ENCODE assay signal across 12 cellular contexts in the genomic region with DNA sequence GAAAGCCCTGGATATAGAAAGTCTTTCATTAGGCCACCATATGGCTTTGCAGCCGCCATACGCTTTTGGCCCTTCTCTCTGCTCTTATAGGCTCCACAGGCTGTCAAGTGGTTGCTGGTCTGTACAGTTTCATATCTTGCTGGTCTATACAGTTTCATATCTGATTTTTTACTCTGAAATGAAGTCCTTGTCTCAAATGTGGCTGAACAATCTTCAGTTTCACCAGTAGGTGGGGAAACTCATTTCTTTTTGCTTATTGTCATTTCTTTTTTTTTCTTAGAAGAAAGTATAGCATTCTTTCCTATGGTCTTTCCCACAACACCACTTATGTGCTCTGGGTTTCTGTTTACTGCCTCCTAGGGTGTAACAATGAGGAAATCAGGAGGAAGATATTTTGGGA.
DNase-seq lines count a peak whose midpoint lies in the region; ATAC-seq and TF ChIP-seq lines count a peak whose summit lies in the region.
"Had no signal": no experiment of that assay in that cellular context is flagged by ENCODE, and none has a peak within 500 bp of the region (broad histone marks: within the 10 kb centered on the region; RNA-seq: fewer than 3 reads in every experiment).

No MANE protein-coding gene starts in this region.

- ATAC-seq in GM21529 (IDR thresholded peaks at IDR 0.05; ENCODE audit: unreplicated experiment) (peak; percentile 74), gastroesophageal sphincter (no peak), Right ventricle myocardium superior (ENCODE audit: poor library complexity) (no peak)
- ATAC-seq: activated CD8-positive, alpha-beta memory T cell treated with anti-CD3 and anti-CD28 coated beads, Interleukin-2, amount 10 ng/mL, durations not matched to agents 7 days and 5 days had no signal

- no peak for TF ChIP-seq POLR2A in gastroesophageal sphincter (IDR thresholded peaks at IDR 0.05)

- TF ChIP-seq CTCF in chondrocyte (IDR thresholded peaks at IDR 0.05) (peak; percentile 76), gastroesophageal sphincter (IDR thresholded peaks at IDR 0.05) (no peak), right atrium auricular region (IDR thresholded peaks at IDR 0.05) (no peak)

- no peaks in the 10 kb centered on the region for H3K9me3 Mint-ChIP-seq in chondrocyte (ENCODE audit: low read depth)

- no peaks in the 10 kb centered on the region for H3K36me3 ChIP-seq in gastroesophageal sphincter
- H3K36me3 ChIP-seq in right atrium auricular region: no peaks in the 10 kb centered on the region

- no peaks in the 10 kb centered on the region for H3K4me1 Mint-ChIP-seq in chondrocyte (ENCODE audit: low read depth)
- H3K4me1 Mint-ChIP-seq: activated CD8-positive, alpha-beta memory T cell treated with anti-CD3 and anti-CD28 coated beads, Interleukin-2, amount 10 ng/mL, durations not matched to agents 7 days and 5 days had no signal

- WGBS in gastroesophageal sphincter (ENCODE audit: low coverage in 1 of 2), 2 donors: 54 to 89% methylated on average over 2 of the region's 2 CpGs

- DNase-seq in AML-193 (lab: John Stamatoyannopoulos, UW) (peak; percentile 9 to 16), M059J (ENCODE audit: low read depth) (peak; percentile 2), chondrocyte (ENCODE audit: low spot score) (no peak), cortex of kidney (lab: John Stamatoyannopoulos, UW) (no peak), right atrium auricular region (ENCODE audit: low spot score) (no peak), Right ventricle myocardium superior (no peak)
- DNase-seq: activated CD8-positive, alpha-beta memory T cell treated with anti-CD3 and anti-CD28 coated beads, Interleukin-2, amount 10 ng/mL, durations not matched to agents 7 days and 5 days; COR-L47 had no signal

- no peak overlapping the region for H3K4me3 ChIP-seq in gastroesophageal sphincter
- H3K4me3 ChIP-seq in right atrium auricular region: no peak overlapping the region
- H3K4me3 ChIP-seq: coronary artery had no signal

- H3K36me3 Mint-ChIP-seq in chondrocyte (ENCODE audit: low read depth): no peaks in the 10 kb centered on the region
- H3K36me3 Mint-ChIP-seq: activated CD8-positive, alpha-beta memory T cell treated with anti-CD3 and anti-CD28 coated beads, Interleukin-2, amount 10 ng/mL, durations not matched to agents 7 days and 5 days had no signal

- no peak overlapping the region for H3K27ac Mint-ChIP-seq in chondrocyte (ENCODE audit: unreplicated experiment)
- H3K27ac Mint-ChIP-seq: activated CD8-positive, alpha-beta memory T cell treated with anti-CD3 and anti-CD28 coated beads, Interleukin-2, amount 10 ng/mL, durations not matched to agents 7 days and 5 days had no signal

- no peaks in the 10 kb centered on the region for H3K9me3 ChIP-seq in gastroesophageal sphincter
- no peaks in the 10 kb centered on the region for H3K9me3 ChIP-seq in right atrium auricular region

- H3K4me1 ChIP-seq in gastroesophageal sphincter (no peaks in the 10 kb centered on the region), right atrium auricular region (no peaks in the 10 kb centered on the region)

- H3K27ac ChIP-seq in gastroesophageal sphincter (no peak overlapping the region), right atrium auricular region (no peak overlapping the region)
- H3K27ac ChIP-seq: coronary artery, RWPE1 had no signal

- TF ChIP-seq EP300 in gastroesophageal sphincter (IDR thresholded peaks at IDR 0.05): no peak

- H3K4me3 Mint-ChIP-seq in chondrocyte (ENCODE audit: unreplicated experiment): no peak overlapping the region
- H3K4me3 Mint-ChIP-seq: activated CD8-positive, alpha-beta memory T cell treated with anti-CD3 and anti-CD28 coated beads, Interleukin-2, amount 10 ng/mL, durations not matched to agents 7 days and 5 days had no signal

- H3K27me3 ChIP-seq in gastroesophageal sphincter (no peaks in the 10 kb centered on the region), right atrium auricular region (no peaks in the 10 kb centered on the region)

- intact Hi-C loops in Right ventricle myocardium superior (cut with DNase I): no loop called here

- peaks cover 21% of the 10 kb centered on the region for H3K27me3 Mint-ChIP-seq in chondrocyte (ENCODE audit: low read depth)
- H3K27me3 Mint-ChIP-seq: activated CD8-positive, alpha-beta memory T cell treated with anti-CD3 and anti-CD28 coated beads, Interleukin-2, amount 10 ng/mL, durations not matched to agents 7 days and 5 days had no signal

Comparison
In these comparisons a context has a peak if more than half of its experiments do, and no peak if none do; other contexts are left out.
1. DNase-seq: peak in AML-193 (2 of 2) and M059J (single experiment); none in chondrocyte (single experiment), cortex of kidney (single experiment), right atrium auricular region (single experiment) and Right ventricle myocardium superior (single experiment).